Comparison of ENCODE assay signal across 8 cellular contexts in the genomic region with DNA sequence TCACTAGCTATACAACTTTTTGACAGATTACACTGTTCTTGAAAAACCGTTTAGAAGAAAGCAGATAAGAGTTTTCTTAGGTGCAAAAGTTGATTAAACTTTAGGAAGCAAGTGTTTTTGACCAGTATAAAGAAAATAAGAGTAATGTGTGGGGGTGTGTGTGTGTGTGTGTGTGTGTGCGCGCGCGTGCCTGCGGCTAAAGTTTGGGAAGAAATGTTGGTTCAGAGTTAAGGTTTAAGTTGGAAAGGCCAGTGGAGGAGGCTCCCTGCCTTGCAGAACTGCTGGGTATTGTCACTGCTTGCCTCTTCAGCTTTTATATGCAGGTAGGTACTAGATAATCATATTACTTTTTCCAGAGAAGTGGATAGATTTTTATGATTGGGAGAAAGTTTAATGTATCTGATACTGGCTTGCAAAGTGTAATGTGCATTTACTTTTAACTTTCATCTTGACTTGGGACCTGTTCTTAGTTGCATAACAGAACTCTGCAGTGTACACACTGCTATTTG. TPM values are rescaled to one million over a fixed set of nuclear protein-coding genes. Genes with fewer than 3 reads are reported as not detected.
A peak's percentile ranks its signal among the peaks of the same experiment; 100 is the strongest.
DNase-seq lines count a peak whose midpoint lies in the region; ATAC-seq and TF ChIP-seq lines count a peak whose summit lies in the region.

No MANE protein-coding gene starts in this region.

- peak overlapping the region; percentile 81 to 95 for H3K9ac ChIP-seq in mucosa of rectum (ENCODE audit: low read depth in 1 of 2, low read length in 2 of 2)

- H3K27me3 Mint-ChIP-seq in stimulated activated naive CD8-positive, alpha-beta T cell treated with anti-CD3 and anti-CD28 coated beads, Interleukin-15, Interleukin-2, amounts not matched to agents 100 ng/mL and 50 ng/mL, for 24 hours, result no peaks in the 10 kb centered on the region

- intact Hi-C loops in body of pancreas (cut with DNase I), result no loop called here

- no peaks in the 10 kb centered on the region for H3K9me3 ChIP-seq in body of pancreas
- H3K9me3 ChIP-seq in mucosa of rectum (ENCODE audit: control insufficient read depth in 2 of 2, low read length in 2 of 2), result peaks cover 0 to 3% of the 10 kb centered on the region in 2 donors

- no peak for ATAC-seq in stimulated activated naive CD8-positive, alpha-beta T cell treated with anti-CD3 and anti-CD28 coated beads, Interleukin-15, Interleukin-2, amounts not matched to agents 100 U/mL and 50 U/mL, for 24 hours
- ATAC-seq in body of pancreas, result no peak
- no peak for ATAC-seq in GM21737 (IDR thresholded peaks at IDR 0.05; ENCODE audit: unreplicated experiment)

- no peaks in the 10 kb centered on the region for H3K27me3 ChIP-seq in body of pancreas
- no peaks in the 10 kb centered on the region for H3K27me3 ChIP-seq in mucosa of rectum (ENCODE audit: control insufficient read depth in 2 of 2, insufficient read depth in 2 of 2, low read length in 2 of 2)

- H3K27ac Mint-ChIP-seq in stimulated activated naive CD8-positive, alpha-beta T cell treated with anti-CD3 and anti-CD28 coated beads, Interleukin-15, Interleukin-2, amounts not matched to agents 100 ng/mL and 50 ng/mL, for 24 hours, result peak overlapping the region; percentile 87

- H3K4me1 ChIP-seq in body of pancreas, result peaks cover 32% of the 10 kb centered on the region
- peaks cover 20 to 21% of the 10 kb centered on the region in 2 donors for H3K4me1 ChIP-seq in mucosa of rectum (ENCODE audit: control insufficient read depth in 2 of 2, insufficient read depth in 2 of 2, low read length in 2 of 2)

- TF ChIP-seq CTCF in body of pancreas (IDR thresholded peaks at IDR 0.05), result no peak

- peaks cover 23% of the 10 kb centered on the region for H3K36me3 Mint-ChIP-seq in stimulated activated naive CD8-positive, alpha-beta T cell treated with anti-CD3 and anti-CD28 coated beads, Interleukin-15, Interleukin-2, amounts not matched to agents 100 ng/mL and 50 ng/mL, for 24 hours (ENCODE audit: low read depth)

- WGBS in body of pancreas, 2 donors, result 12 to 14% methylated on average over 6 of the region's 6 CpGs

- no peak for DNase-seq in stimulated activated naive CD8-positive, alpha-beta T cell treated with anti-CD3 and anti-CD28 coated beads, Interleukin-15, Interleukin-2, amounts not matched to agents 100 U/mL and 50 U/mL, for 24 hours
- DNase-seq in body of pancreas (no peak), iPS-NIHi7 (ENCODE audit: extremely low spot score) (no peak), putamen (ENCODE audit: low spot score) (no peak), NOMO-1 treated with DMSO at 0.1 percent for 48 hours (lab: John Stamatoyannopoulos, UW; ENCODE audit: unreplicated experiment) (no peak)

- peaks cover 56% of the 10 kb centered on the region for H3K4me1 Mint-ChIP-seq in stimulated activated naive CD8-positive, alpha-beta T cell treated with anti-CD3 and anti-CD28 coated beads, Interleukin-15, Interleukin-2, amounts not matched to agents 100 ng/mL and 50 ng/mL, for 24 hours (ENCODE audit: low read depth)

- H3K36me3 ChIP-seq in body of pancreas (replicated peaks in 1 of 2; ENCODE audit: insufficient read depth in 1 of 2, low read depth in 2 of 2) (no peaks in the 10 kb centered on the region), mucosa of rectum (ENCODE audit: control insufficient read depth in 2 of 2, insufficient read depth in 2 of 2, low read length in 2 of 2) (no peaks in the 10 kb centered on the region)

- H3K27ac ChIP-seq in body of pancreas (peak overlapping the region in 3 of 4 donors; percentile 95 to 97 (median 96)), mucosa of rectum (ENCODE audit: low read depth in 2 of 2, low read length in 2 of 2) (peak overlapping the region; percentile 94 to 98)

- peak overlapping the region; percentile 92 for H3K4me3 Mint-ChIP-seq in stimulated activated naive CD8-positive, alpha-beta T cell treated with anti-CD3 and anti-CD28 coated beads, Interleukin-15, Interleukin-2, amounts not matched to agents 100 ng/mL and 50 ng/mL, for 24 hours

- peak overlapping the region in 1 of 2 donors; percentile 96 for H3K4me3 ChIP-seq in body of pancreas
- H3K4me3 ChIP-seq in mucosa of rectum (ENCODE audit: low read length in 2 of 2), result peak overlapping the region; percentile 91 to 92

- H3K9me3 Mint-ChIP-seq in stimulated activated naive CD8-positive, alpha-beta T cell treated with anti-CD3 and anti-CD28 coated beads, Interleukin-15, Interleukin-2, amounts not matched to agents 100 ng/mL and 50 ng/mL, for 24 hours, result no peaks in the 10 kb centered on the region

- no peak for TF ChIP-seq POLR2A in body of pancreas (IDR thresholded peaks at IDR 0.05)

RNA-seq across cellular contexts. Expression of a gene that starts 2.0 kb away (rescaled TPM):
- 10 to 100 TPM; 32.4 to 58.7 TPM for total RNA-seq in body of pancreas
